15 cellular contexts compared by ENCODE assay signal in the genomic region with DNA sequence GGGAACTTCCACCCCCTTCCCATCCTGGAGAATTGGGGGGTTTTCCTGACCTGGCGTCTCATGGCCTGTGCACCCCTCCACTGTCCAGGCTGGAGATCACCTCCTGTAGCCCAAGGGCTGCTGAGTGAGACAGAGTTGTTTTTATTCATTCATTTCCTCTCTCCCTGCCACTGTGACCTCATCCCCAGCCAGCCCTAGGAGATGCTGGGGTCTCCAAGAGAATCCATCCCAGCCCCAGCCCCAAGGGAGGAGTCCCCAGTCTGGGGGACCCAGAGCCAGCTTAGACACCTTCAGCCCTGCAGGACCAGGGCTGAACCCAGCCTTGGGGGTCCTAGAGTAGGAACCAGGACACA. TPM values are rescaled to one million over a fixed set of nuclear protein-coding genes. Genes with fewer than 3 reads are reported as not detected.
DNase-seq lines count a peak whose midpoint lies in the region; ATAC-seq and TF ChIP-seq lines count a peak whose summit lies in the region.
"Had no signal": no experiment of that assay in that cellular context is flagged by ENCODE, and none has a peak within 500 bp of the region (broad histone marks: within the 10 kb centered on the region; RNA-seq: fewer than 3 reads in every experiment).

No MANE protein-coding gene starts in this region.

- H3K27me3 ChIP-seq in ectodermal cell (ENCODE audit: control insufficient read depth, insufficient read depth, low read length, poor library complexity, severe bottlenecking) (no peaks in the 10 kb centered on the region), colonic mucosa (no peaks in the 10 kb centered on the region)

- intact Hi-C loops in natural killer cell (cut with micrococcal nuclease) (no loop called here), colonic mucosa (cut with DNase I) (no loop called here)

- peaks cover 5% of the 10 kb centered on the region for H3K36me3 Mint-ChIP-seq in natural killer cell treated with Interleukin-12 subunit alpha and Interleukin-12 subunit beta and Interleukin-15 and Interleukin-18, amount 100 ng/mL, for 72 hours
- H3K36me3 Mint-ChIP-seq in natural killer cell, result no peaks in the 10 kb centered on the region
- H3K36me3 Mint-ChIP-seq in T-cell, result peaks cover 28% of the 10 kb centered on the region

- WGBS in ectodermal cell, 2 experiments, result 83 to 100% methylated on average over 1 of the region's 1 CpG

- TF ChIP-seq CTCF in natural killer cell (IDR thresholded peaks at IDR 0.05), result no peak
- no peak for TF ChIP-seq CTCF in colonic mucosa (IDR thresholded peaks at IDR 0.05)

- H3K27ac ChIP-seq in ectodermal cell (ENCODE audit: insufficient read depth, low read depth, low read length, poor library complexity, severe bottlenecking) (peak overlapping the region; percentile 46), temporal lobe (ENCODE audit: low read depth, low read length) (peak overlapping the region; percentile 100), colonic mucosa (no peak overlapping the region)
- H3K27ac ChIP-seq: gastrocnemius medialis, HL-60 had no signal

- no peaks in the 10 kb centered on the region for H3K27me3 Mint-ChIP-seq in natural killer cell treated with Interleukin-12 subunit alpha and Interleukin-12 subunit beta and Interleukin-15 and Interleukin-18, amount 100 ng/mL, for 72 hours
- H3K27me3 Mint-ChIP-seq in natural killer cell (ENCODE audit: low read depth in 2 of 2) (no peaks in the 10 kb centered on the region), T-cell (no peaks in the 10 kb centered on the region)

- H3K36me3 ChIP-seq in ectodermal cell (ENCODE audit: control insufficient read depth, insufficient read depth, low read length), result no peaks in the 10 kb centered on the region
- no peaks in the 10 kb centered on the region for H3K36me3 ChIP-seq in colonic mucosa
- H3K36me3 ChIP-seq: gastrocnemius medialis had no signal

- H3K4me1 ChIP-seq in ectodermal cell (ENCODE audit: control insufficient read depth, insufficient read depth, low read length), result peaks cover 21% of the 10 kb centered on the region
- H3K4me1 ChIP-seq in colonic mucosa, result no peaks in the 10 kb centered on the region
- H3K4me1 ChIP-seq: gastrocnemius medialis had no signal

- POLR2A ChIA-PET in T-cell (lab: Charles Lee), result no interaction called here

- no peak for ATAC-seq in natural killer cell treated with Interleukin-12 subunit alpha and Interleukin-12 subunit beta and Interleukin-15 and Interleukin-18, amount 100 ng/mL, for 72 hours
- ATAC-seq in natural killer cell, result no peak
- no peak for ATAC-seq in T-cell (replicated peaks in 1 of 4)
- ATAC-seq: gastrocnemius medialis had no signal

- H3K27ac Mint-ChIP-seq in natural killer cell treated with Interleukin-12 subunit alpha and Interleukin-12 subunit beta and Interleukin-15 and Interleukin-18, amount 100 ng/mL, for 72 hours, result peak overlapping the region; percentile 38 to 86
- H3K27ac Mint-ChIP-seq in natural killer cell (peak overlapping the region in 1 of 2 donors; percentile 42), T-cell (peak overlapping the region; percentile 61 to 81)
- H3K27ac Mint-ChIP-seq: HFFc6 had no signal

- no peaks in the 10 kb centered on the region for H3K9me3 ChIP-seq in ectodermal cell (ENCODE audit: control insufficient read depth, low read length)
- no peaks in the 10 kb centered on the region for H3K9me3 ChIP-seq in colonic mucosa
- H3K9me3 ChIP-seq: gastrocnemius medialis had no signal

- no peak overlapping the region for H3K4me3 ChIP-seq in ectodermal cell (ENCODE audit: insufficient read depth, low read depth, low read length)
- H3K4me3 ChIP-seq in colonic mucosa, result no peak overlapping the region
- H3K4me3 ChIP-seq: gastrocnemius medialis had no signal

- no peak overlapping the region for H3K4me3 Mint-ChIP-seq in natural killer cell treated with Interleukin-12 subunit alpha and Interleukin-12 subunit beta and Interleukin-15 and Interleukin-18, amount 100 ng/mL, for 72 hours
- H3K4me3 Mint-ChIP-seq in natural killer cell (no peak overlapping the region), T-cell (no peak overlapping the region)
- H3K4me3 Mint-ChIP-seq: HFFc6 had no signal

- no peaks in the 10 kb centered on the region for H3K9me3 Mint-ChIP-seq in natural killer cell treated with Interleukin-12 subunit alpha and Interleukin-12 subunit beta and Interleukin-15 and Interleukin-18, amount 100 ng/mL, for 72 hours
- no peaks in the 10 kb centered on the region for H3K9me3 Mint-ChIP-seq in natural killer cell
- no peaks in the 10 kb centered on the region for H3K9me3 Mint-ChIP-seq in T-cell
- H3K9me3 Mint-ChIP-seq: HFFc6 had no signal

- H3K9ac ChIP-seq in colonic mucosa (ENCODE audit: low read depth in 2 of 2, low read length in 2 of 2), result no peak overlapping the region

- CTCF ChIA-PET in T-cell (lab: Charles Lee), result interaction anchor here in 1 of 2 donors (0.5 to 0.7 kb wide), 2 partner anchors 43 to 95 kb away, joined by 3 read pairs; no protein-coding TSS in a partner anchor

- peaks cover 22% of the 10 kb centered on the region in 2 donors for H3K4me1 Mint-ChIP-seq in natural killer cell treated with Interleukin-12 subunit alpha and Interleukin-12 subunit beta and Interleukin-15 and Interleukin-18, amount 100 ng/mL, for 72 hours (ENCODE audit: low read depth in 2 of 2)
- H3K4me1 Mint-ChIP-seq in natural killer cell (peaks cover 19 to 26% of the 10 kb centered on the region in 2 donors), T-cell (peaks cover 36 to 57% (median 38%) of the 10 kb centered on the region in 3 donors)

- DNase-seq in natural killer cell treated with Interleukin-12 subunit alpha and Interleukin-12 subunit beta and Interleukin-15 and Interleukin-18, amount 100 ng/mL, for 72 hours (ENCODE audit: low spot score), result no peak
- no peak for DNase-seq in natural killer cell
- no peak for DNase-seq in T-cell
- DNase-seq in GM03348 (ENCODE audit: low spot score), result no peak
- DNase-seq in MV-4-11 (lab: John Stamatoyannopoulos, UW), result no peak
- no peak for DNase-seq in colonic mucosa
- DNase-seq: gastrocnemius medialis, HFFc6, NCI-H748 treated with DMSO at 0.1 percent for 48 hours, T-helper 9 cell had no signal

RNA-seq across cellular contexts. Expression of a gene that starts 4.2 kb away (rescaled TPM):
- total RNA-seq in natural killer cell treated with Interleukin-12 subunit alpha and Interleukin-12 subunit beta and Interleukin-15 and Interleukin-18, amount 100 ng/mL, for 72 hours, result 10 to 100 TPM; 28.6 to 71.0 TPM
- total RNA-seq in natural killer cell (10 to 100 TPM; 56.1 to 67.7 (median 66.5) TPM), T-cell (100 to 1,000 TPM in 3 of 5 donors, 10 to 100 TPM in 2; 63.0 to 129 (median 118) TPM), temporal lobe (20.7 TPM), colonic mucosa (1 to 10 TPM; 3.9 to 9.2 TPM)
- polyA plus RNA-seq in ectodermal cell (2013, experiment 1 of 4), result 19.3 TPM
- 13.1 TPM for polyA plus RNA-seq in ectodermal cell (2013, experiment 2 of 4)
- 15.7 TPM for polyA plus RNA-seq in ectodermal cell (2013, experiment 3 of 4)
- 16.9 TPM for polyA plus RNA-seq in ectodermal cell (2013, experiment 4 of 4)

RNA-seq across cellular contexts. Expression of a gene that starts 36.2 kb away (rescaled TPM):
- 10 to 100 TPM; 71.0 to 75.6 TPM for total RNA-seq in natural killer cell treated with Interleukin-12 subunit alpha and Interleukin-12 subunit beta and Interleukin-15 and Interleukin-18, amount 100 ng/mL, for 72 hours
- total RNA-seq in natural killer cell, result 10 to 100 TPM; 41.0 to 59.4 (median 45.8) TPM
- 10 to 100 TPM; 32.8 to 78.5 (median 66.0) TPM for total RNA-seq in T-cell
- polyA plus RNA-seq in ectodermal cell (2013, experiment 1 of 4), result 62.7 TPM
- 70.2 TPM for polyA plus RNA-seq in ectodermal cell (2013, experiment 2 of 4)
- polyA plus RNA-seq in ectodermal cell (2013, experiment 3 of 4), result 46.1 TPM
- polyA plus RNA-seq in ectodermal cell (2013, experiment 4 of 4), result 42.3 TPM
- total RNA-seq in temporal lobe, result 62.2 TPM
- 10 to 100 TPM; 48.1 to 57.1 TPM for total RNA-seq in colonic mucosa

RNA-seq across cellular contexts. Expression of a gene that starts 39.4 kb away (rescaled TPM):
- not detected for total RNA-seq in natural killer cell treated with Interleukin-12 subunit alpha and Interleukin-12 subunit beta and Interleukin-15 and Interleukin-18, amount 100 ng/mL, for 72 hours
- total RNA-seq in natural killer cell (not detected), T-cell (1 to 10 TPM in 1 of 5 donors, under 1 TPM in 4; 0.12 to 1.2 (median 0.79) TPM), temporal lobe (not detected), colonic mucosa (100 to 1,000 TPM; 108 to 132 TPM)
- polyA plus RNA-seq in ectodermal cell (2013, experiment 1 of 4), result not detected
- not detected for polyA plus RNA-seq in ectodermal cell (2013, experiment 2 of 4)
- polyA plus RNA-seq in ectodermal cell (2013, experiment 3 of 4), result not detected
- polyA plus RNA-seq in ectodermal cell (2013, experiment 4 of 4), result not detected
- total RNA-seq: endothelial cell of umbilical vein, HFFc6, LHCN-M2 had no signal

Comparison
In these comparisons a context has a peak if more than half of its experiments do, and no peak if none do; other contexts are left out.
1. RNA of a gene that starts 39.4 kb away (total RNA-seq): 108 to 132 TPM in colonic mucosa; 0.12 to 1.2 TPM in T-cell, not detected in natural killer cell treated with Interleukin-12 subunit alpha and Interleukin-12 subunit beta and Interleukin-15 and Interleukin-18, amount 100 ng/mL, for 72 hours, not detected in natural killer cell and not detected in temporal lobe (single experiment); every median in the first group is over 10 times any median in the second.